ENCODE assay signal across 8 cellular contexts in the genomic region with DNA sequence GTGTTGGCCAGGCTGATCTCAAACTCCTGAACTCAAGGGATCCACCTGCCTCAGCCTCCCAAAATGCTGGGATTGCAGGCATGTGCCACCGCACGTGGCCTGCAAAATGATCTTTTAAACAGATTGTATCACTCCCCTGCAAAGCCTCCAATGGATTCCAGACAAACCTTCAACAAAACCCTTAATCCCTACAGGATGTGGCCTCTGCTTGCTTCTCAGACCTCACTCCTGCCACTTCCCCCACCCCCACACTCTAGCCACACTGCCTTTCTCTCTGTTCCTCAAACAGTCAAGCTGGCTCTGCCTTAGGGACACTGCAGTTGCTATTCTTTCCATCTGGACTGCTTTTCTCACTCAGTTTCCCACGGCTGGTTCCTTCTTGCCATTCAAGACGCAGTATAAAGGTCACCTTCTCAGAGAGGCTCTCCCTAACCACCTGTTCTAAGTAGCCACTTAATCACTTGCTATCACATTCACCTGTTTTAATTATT. TPM values are rescaled to one million over a fixed set of nuclear protein-coding genes. Genes with fewer than 3 reads are reported as not detected.
DNase-seq lines count a peak whose midpoint lies in the region; ATAC-seq, FAIRE-seq and TF ChIP-seq lines count a peak whose summit lies in the region.

No MANE protein-coding gene starts in this region.

- DNase-seq in RCC 7860 (ENCODE audit: low spot score) = peak; percentile 3
- DNase-seq in right atrium auricular region (ENCODE audit: low spot score) = peak; percentile 63
- DNase-seq in 8988T = no peak
- no peak for DNase-seq in activated CD4-positive, alpha-beta T cell treated with anti-CD3 and anti-CD28 coated beads for 48 hours

- peak; percentile 54 for ATAC-seq in HG02588 (IDR thresholded peaks at IDR 0.05; ENCODE audit: unreplicated experiment)
- no peak for ATAC-seq in GM19351 (IDR thresholded peaks at IDR 0.05; ENCODE audit: unreplicated experiment)
- ATAC-seq in HG03175 (IDR thresholded peaks at IDR 0.05; ENCODE audit: unreplicated experiment) = no peak

- H3K4me1 ChIP-seq in right atrium auricular region = no peaks in the 10 kb centered on the region

- no peaks in the 10 kb centered on the region for H3K27me3 ChIP-seq in right atrium auricular region

- TF ChIP-seq CTCF in right atrium auricular region (IDR thresholded peaks at IDR 0.05) = no peak

- no peaks in the 10 kb centered on the region for H3K36me3 ChIP-seq in right atrium auricular region

- no peak overlapping the region for H3K4me3 ChIP-seq in right atrium auricular region

- no peaks in the 10 kb centered on the region for H3K9me3 ChIP-seq in right atrium auricular region

- no peak overlapping the region for H3K27ac ChIP-seq in right atrium auricular region

- FAIRE-seq in G401.6 (lab: Jason Lieb, UNC) = peak; percentile 45
- FAIRE-seq in RCC 7860 (lab: Jason Lieb, UNC) = no peak

RNA-seq across cellular contexts. Expression of gene TMED10, which starts 47.3 kb away (rescaled TPM):
- 100 to 1,000 TPM; 261 to 325 TPM for total RNA-seq in right atrium auricular region

RNA-seq across cellular contexts. Expression of gene FOS, which starts 54.9 kb away (rescaled TPM):
- 100 to 1,000 TPM; 232 to 555 TPM for total RNA-seq in right atrium auricular region

Comparison
In these comparisons a context has a peak if more than half of its experiments do, and no peak if none do; other contexts are left out.
1. DNase-seq: peak in RCC 7860 (single experiment) and right atrium auricular region (single experiment); none in 8988T (single experiment) and activated CD4-positive, alpha-beta T cell treated with anti-CD3 and anti-CD28 coated beads for 48 hours (single experiment).